9 cellular contexts compared by ENCODE assay signal in genomic region chr1:150187560-150187931, GRCh38. TPM values are rescaled to one million over a fixed set of nuclear protein-coding genes. Genes with fewer than 3 reads are reported as not detected.
DNase-seq lines count a peak whose midpoint lies in the region; ATAC-seq and TF ChIP-seq lines count a peak whose summit lies in the region.
"Had no signal": no experiment of that assay in that cellular context is flagged by ENCODE, and none has a peak within 500 bp of the region (broad histone marks: within the 10 kb centered on the region; RNA-seq: fewer than 3 reads in every experiment).

No MANE protein-coding gene starts in this region.

- H3K18ac ChIP-seq in H9 (ENCODE audit: insufficient read length, low read depth, low read length): no peak overlapping the region

- H2BK15ac ChIP-seq in H9 (ENCODE audit: low read depth, low read length): no peak overlapping the region

- H2BK20ac ChIP-seq in H9 (ENCODE audit: low read depth, low read length, poor library complexity, severe bottlenecking): no peak overlapping the region

- H3K23ac ChIP-seq in H9 (ENCODE audit: insufficient read length, low read depth, low read length): no peak overlapping the region

- no peak overlapping the region for H4K8ac ChIP-seq in H9 (replicated peaks; ENCODE audit: insufficient read length, low read depth, low read length)

- H2AFZ ChIP-seq in H9 (ENCODE audit: low read length): no peak overlapping the region

- H3K23me2 ChIP-seq in H9 (ENCODE audit: insufficient read length, low read depth, low read length, poor library complexity, severe bottlenecking): no peaks in the 10 kb centered on the region

- H3K4me2 ChIP-seq in H9 (ENCODE audit: insufficient read depth, insufficient read length, low read length): no peak overlapping the region

- no peak overlapping the region for H3K4me3 Mint-ChIP-seq in H9

- H4K5ac ChIP-seq in H9 (ENCODE audit: insufficient read length, low read depth, low read length): no peak overlapping the region

- H3K14ac ChIP-seq in H9 (ENCODE audit: insufficient read depth, low read length): no peak overlapping the region

- TF ChIP-seq POLR2A in adrenal gland (IDR thresholded peaks at IDR 0.05): no peak

- no peak overlapping the region for H3K56ac ChIP-seq in H9 (ENCODE audit: insufficient read length, low read depth, low read length)

- H3K27me3 ChIP-seq in H9 (ENCODE audit: insufficient read depth, low read length): no peaks in the 10 kb centered on the region
- H3K27me3 ChIP-seq in adrenal gland: no peaks in the 10 kb centered on the region

- H2BK12ac ChIP-seq in H9 (ENCODE audit: insufficient read length, low read depth, low read length): no peak overlapping the region

- H2BK120ac ChIP-seq in H9 (ENCODE audit: low read depth, low read length, poor library complexity, severe bottlenecking): no peak overlapping the region

- no peak overlapping the region for H3K4me3 ChIP-seq in adrenal gland

- no peaks in the 10 kb centered on the region for H3K79me2 ChIP-seq in H9 (ENCODE audit: insufficient read depth, low read length)

- no peak overlapping the region for H4K91ac ChIP-seq in H9 (ENCODE audit: insufficient read length, low read depth, low read length)

- H3K9me3 Mint-ChIP-seq in H9: peaks cover 4 to 5% of the 10 kb centered on the region in 2 experiments; a peak in 3 of 5 replicates

- no peaks in the 10 kb centered on the region for H3K79me1 ChIP-seq in H9 (ENCODE audit: insufficient read depth, low read depth, low read length, poor library complexity, severe bottlenecking)

- H3K4me1 ChIP-seq in H9 (ENCODE audit: insufficient read depth, low read length) (no peaks in the 10 kb centered on the region), adrenal gland (replicated peaks in 1 of 2) (peaks cover 0 to 11% of the 10 kb centered on the region in 2 donors)

- no CpG with 5 or more reads among the region's 3 CpGs for WGBS in H9 (ENCODE audit: extremely low coverage, insufficient read length, low lambda C conversion rate)
- WGBS in adrenal gland, 4 donors: 15 to 22% (median 19%) methylated on average over 3 of the region's 3 CpGs

- ATAC-seq in left cardiac atrium (peak; percentile 27 to 48), sciatic nerve (peak; percentile 46), GM18907 (IDR thresholded peaks at IDR 0.05; ENCODE audit: unreplicated experiment) (no peak), GM19324 (IDR thresholded peaks at IDR 0.05; ENCODE audit: low FRiP score, unreplicated experiment) (no peak)

- no peak overlapping the region for H3T11ph ChIP-seq in H9 (ENCODE audit: low read length)

- H3K27ac Mint-ChIP-seq in H9: no peak overlapping the region

- DNase-seq in H9 (no peak), left cardiac atrium (no peak), sciatic nerve (ENCODE audit: low spot score) (no peak), adrenal gland (no peak)
- DNase-seq: activated CD8-positive, alpha-beta memory T cell treated with anti-CD3 and anti-CD28 coated beads, Interleukin-2, amount 50 U/mL, for 48 hours; cortex of kidney had no signal

- H3K4me1 Mint-ChIP-seq in H9: 0 out of 4 replicates have a peak, but pooled peaks cover 0 to 2% of the 10 kb centered on the region in 2 experiments

- no peaks in the 10 kb centered on the region for H3K36me3 ChIP-seq in adrenal gland (replicated peaks in 1 of 2)

- H3K27ac ChIP-seq in H9 (ENCODE audit: insufficient read length, low read depth, low read length) (no peak overlapping the region), VCaP (no peak overlapping the region), adrenal gland (peak overlapping the region in 1 of 5 donors; percentile 69)

- no peaks in the 10 kb centered on the region for H4K20me1 ChIP-seq in H9 (ENCODE audit: control insufficient read depth, insufficient read depth, insufficient read length)

- no peak overlapping the region for H2AK5ac ChIP-seq in H9 (ENCODE audit: insufficient read length, low read length)

- H3K9me3 ChIP-seq in H9 (ENCODE audit: control insufficient read depth, low read depth, low read length) (no peaks in the 10 kb centered on the region), adrenal gland (replicated peaks in 1 of 3) (no peaks in the 10 kb centered on the region)

- no peak overlapping the region for H3K9ac ChIP-seq in H9 (ENCODE audit: extremely low read depth, insufficient read length, low read length)

- peaks cover 0 to 5% (median 0%) of the 10 kb centered on the region in 3 experiments; a peak in 1 of 7 replicates for H3K36me3 Mint-ChIP-seq in H9 (ENCODE audit: insufficient read depth in 1 of 3, low read depth in 3 of 3)

- intact Hi-C loops in left cardiac atrium (cut with DNase I) (no loop called here), sciatic nerve (cut with DNase I) (no loop called here), adrenal gland (cut with DNase I) (loop anchor here in 1 of 2 donors (10.0 kb wide), 1 partner anchor 223 kb away; no protein-coding TSS in a partner anchor)

- H3K27me3 Mint-ChIP-seq in H9 (ENCODE audit: low read depth): no peaks in the 10 kb centered on the region

- no peak overlapping the region for H2BK5ac ChIP-seq in H9 (ENCODE audit: insufficient read length, low read length)

- peak; percentile 31; the same call in 1 of the 3 replicates for TF ChIP-seq CTCF in H9 (conservative IDR thresholded peaks at IDR 0.05)
- TF ChIP-seq CTCF in VCaP (conservative IDR thresholded peaks at IDR 0.05): peak; percentile 48
- peak in 1 of 6 experiments; percentile 29 for TF ChIP-seq CTCF in adrenal gland (IDR thresholded peaks at IDR 0.05)

- no peak overlapping the region for H3K4ac ChIP-seq in H9 (ENCODE audit: low read depth, low read length)

RNA-seq across cellular contexts. Expression of gene PLEKHO1, which starts 37.8 kb away (rescaled TPM):
- 47.6 and 48.1 TPM in 2 replicates for total RNA-seq in H9 (2021)
- 10 to 100 TPM; 30.2 to 42.8 TPM for total RNA-seq in left cardiac atrium
- 53.4 TPM for total RNA-seq in sciatic nerve
- total RNA-seq in adrenal gland: 100 to 1,000 TPM in 1 of 8 donors, 10 to 100 TPM in 7; 43.5 to 109 (median 79.9) TPM
- polyA plus RNA-seq in adrenal gland: 100 to 1,000 TPM in 2 of 3 donors, 10 to 100 TPM in 1; 47.3 to 298 (median 227) TPM

RNA-seq across cellular contexts. Expression of gene ANP32E, which starts 48.4 kb away (rescaled TPM):
- total RNA-seq in H9 (2021) (103 and 106 TPM in 2 replicates), left cardiac atrium (10 to 100 TPM; 25.5 to 38.1 TPM), sciatic nerve (40.6 TPM), adrenal gland (10 to 100 TPM; 13.2 to 48.2 (median 28.2) TPM)
- polyA plus RNA-seq in adrenal gland: 10 to 100 TPM; 35.8 to 81.9 (median 50.3) TPM

Comparison
In these comparisons a context has a peak if more than half of its experiments do, and no peak if none do; other contexts are left out.
1. ATAC-seq: peak in left cardiac atrium (2 of 2) and sciatic nerve (single experiment); none in GM18907 (single experiment) and GM19324 (single experiment).